Comparison of ENCODE assay signal across 14 cellular contexts in the genomic region with DNA sequence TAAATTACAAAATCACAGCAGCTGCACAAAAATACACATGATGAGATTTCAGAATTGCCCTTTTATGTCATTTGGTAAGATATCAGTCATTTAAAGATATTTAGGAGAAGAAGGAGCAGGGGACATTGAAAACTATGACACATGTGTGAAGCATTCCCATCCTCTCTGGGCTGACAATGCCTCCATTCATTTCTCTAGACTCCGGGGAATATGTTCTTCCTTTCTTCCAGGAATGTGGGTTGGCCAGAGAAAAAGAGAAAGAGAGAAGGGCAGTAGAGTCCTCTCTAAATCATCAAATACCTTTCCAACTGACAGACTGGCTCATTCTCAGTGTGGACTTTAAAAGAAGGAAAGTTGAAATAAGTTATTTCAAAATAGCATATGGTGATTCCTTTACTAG.
DNase-seq lines count a peak whose midpoint lies in the region; ATAC-seq and TF ChIP-seq lines count a peak whose summit lies in the region.
"Had no signal": no experiment of that assay in that cellular context is flagged by ENCODE, and none has a peak within 500 bp of the region (broad histone marks: within the 10 kb centered on the region; RNA-seq: fewer than 3 reads in every experiment).

No MANE protein-coding gene starts in this region.

- in situ Hi-C loops in G401 (cut with HindIII; ENCODE audit: low sequenced_read_pairs), result no loop called here

- DNase-seq in H4 (ENCODE audit: low spot score) (peak; percentile 9), SJCRH30 (peak; percentile 58 to 86), foreskin fibroblast (peak; percentile 75 to 81), renal cortical epithelial cell (ENCODE audit: low read depth) (peak; percentile 69), G401 (ENCODE audit: low spot score) (no peak), adrenal gland (no peak)
- DNase-seq in stimulated activated CD4-positive, alpha-beta T cell treated with anti-CD3 and anti-CD28 coated beads, Interleukin-4, amount 100 ng/mL, for 24 hours, result no peak
- DNase-seq: activated CD4-positive, alpha-beta T cell treated with anti-CD3 and anti-CD28 coated beads, Interleukin-2, amount 50 U/mL, for 48 hours; activated naive CD4-positive, alpha-beta T cell treated with anti-CD3 and anti-CD28 coated beads for 36 hours; CD8-positive, alpha-beta memory T cell; H7; NCI-H2029 had no signal

- H3K27ac ChIP-seq in SJCRH30 (peak overlapping the region; percentile 73), adrenal gland (no peak overlapping the region)
- H3K27ac ChIP-seq: KMS-11 had no signal

- H3K9me3 ChIP-seq in SJCRH30 (replicated peaks), result peaks cover 4% of the 10 kb centered on the region; the same call in 1 of the 2 replicates
- H3K9me3 ChIP-seq in adrenal gland (replicated peaks in 1 of 3), result no peaks in the 10 kb centered on the region

- no peaks in the 10 kb centered on the region for H3K27me3 ChIP-seq in SJCRH30
- no peaks in the 10 kb centered on the region for H3K27me3 ChIP-seq in adrenal gland

- H3K36me3 ChIP-seq in SJCRH30 (no peaks in the 10 kb centered on the region; the same call in 1 of the 2 replicates), adrenal gland (replicated peaks in 1 of 2) (no peaks in the 10 kb centered on the region)

- no peak for ATAC-seq in HG03442 (IDR thresholded peaks at IDR 0.05; ENCODE audit: unreplicated experiment)

- TF ChIP-seq CTCF in foreskin fibroblast (IDR thresholded peaks at IDR 0.05; ENCODE audit: low read depth, low read length) (no peak), adrenal gland (IDR thresholded peaks at IDR 0.05) (no peak)

- TF ChIP-seq POLR2A in adrenal gland (IDR thresholded peaks at IDR 0.05), result no peak

- WGBS in adrenal gland, 4 donors, result 0 to 47% (median 16%) methylated on average over 1 of the region's 1 CpG

- intact Hi-C loops in adrenal gland (cut with DNase I), result no loop called here

- H3K4me3 ChIP-seq in SJCRH30 (no peak overlapping the region), foreskin fibroblast (ENCODE audit: low read depth in 1 of 2, low read length in 2 of 2) (no peak overlapping the region), adrenal gland (no peak overlapping the region)

- H3K4me1 ChIP-seq in SJCRH30 (peaks cover 14% of the 10 kb centered on the region), adrenal gland (replicated peaks in 1 of 2) (no peaks in the 10 kb centered on the region)

Comparison
In these comparisons a context has a peak if more than half of its experiments do, and no peak if none do; other contexts are left out.
1. DNase-seq: peak in H4 (single experiment), SJCRH30 (2 of 2), foreskin fibroblast (2 of 2) and renal cortical epithelial cell (single experiment); none in G401 (single experiment), stimulated activated CD4-positive, alpha-beta T cell treated with anti-CD3 and anti-CD28 coated beads, Interleukin-4, amount 100 ng/mL, for 24 hours (single experiment) and adrenal gland (0 of 7).